In genomic region chr9:133700861-133701320, GRCh38 we compare ENCODE assay signal across 11 cellular contexts. TPM values are rescaled to one million over a fixed set of nuclear protein-coding genes. Genes with fewer than 3 reads are reported as not detected.
DNase-seq lines count a peak whose midpoint lies in the region; ATAC-seq, FAIRE-seq and TF ChIP-seq lines count a peak whose summit lies in the region.
"Had no signal": no experiment of that assay in that cellular context is flagged by ENCODE, and none has a peak within 500 bp of the region (broad histone marks: within the 10 kb centered on the region; RNA-seq: fewer than 3 reads in every experiment).

No MANE protein-coding gene starts in this region.

- H4K20me1 ChIP-seq in HepG2 (ENCODE audit: insufficient read depth, low read length) (no peaks in the 10 kb centered on the region), GM23248 (ENCODE audit: insufficient read depth) (no peaks in the 10 kb centered on the region)

- H3K36me3 ChIP-seq in right lobe of liver = peaks cover 0 to 35% (median 6%) of the 10 kb centered on the region in 4 donors
- H3K36me3 ChIP-seq in HepG2 (replicated peaks in 1 of 2; ENCODE audit: control insufficient read depth in 1 of 2, insufficient read depth in 2 of 2, low read length in 2 of 2) = peaks cover 6 to 16% of the 10 kb centered on the region in 2 experiments; a peak in 3 of 5 replicates
- no peaks in the 10 kb centered on the region for H3K36me3 ChIP-seq in upper lobe of right lung
- no peaks in the 10 kb centered on the region for H3K36me3 ChIP-seq in GM23248 (ENCODE audit: low read depth)
- H3K36me3 ChIP-seq: transverse colon had no signal

- intact Hi-C loops in right lobe of liver (cut with DNase I) = no loop called here
- intact Hi-C loops in HepG2 (cut with micrococcal nuclease; ENCODE audit: unreplicated experiment) = no loop called here
- intact Hi-C loops in upper lobe of right lung (cut with DNase I) = no loop called here

- ATAC-seq in right lobe of liver = peak; percentile 8 to 29 (median 18)
- no peak for ATAC-seq in HepG2
- ATAC-seq in activated CD8-positive, alpha-beta T cell treated with anti-CD3 and anti-CD28 coated beads, Interleukin-2, amount 10 ng/mL, durations not matched to agents 7 days and 5 days = peak; percentile 20
- ATAC-seq in upper lobe of right lung = peak; percentile 7

- DNase-seq in right lobe of liver = no peak
- no peak for DNase-seq in HepG2 (ENCODE audit: low spot score)
- no peak for DNase-seq in activated CD8-positive, alpha-beta T cell treated with anti-CD3 and anti-CD28 coated beads, Interleukin-2, amount 10 ng/mL, durations not matched to agents 7 days and 5 days
- peak; percentile 72 for DNase-seq in left kidney (ENCODE audit: low read depth, low spot score)
- no peak for DNase-seq in upper lobe of right lung
- no peak for DNase-seq in GM23248
- no peak for DNase-seq in cortex of kidney (lab: John Stamatoyannopoulos, UW)
- no peak for DNase-seq in NCI-H1436 treated with DMSO at 0.1 percent for 48 hours (lab: John Stamatoyannopoulos, UW)
- DNase-seq: SW 1271, transverse colon had no signal

- 60% methylated on average over 2 of the region's 4 CpGs for WGBS in right lobe of liver (ENCODE audit: insufficient coverage, low coverage, low lambda C conversion rate, missing lambda C conversion rate)
- WGBS in HepG2 (ENCODE audit: low lambda C conversion rate) = 96% methylated on average over 2 of the region's 4 CpGs
- WGBS in GM23248 (ENCODE audit: low coverage in 1 of 2, low lambda C conversion rate in 2 of 2, missing lambda C conversion rate in 2 of 2), 2 experiments = 70% methylated on average over 4 of the region's 4 CpGs

- H3K4me1 Mint-ChIP-seq in activated CD8-positive, alpha-beta T cell treated with anti-CD3 and anti-CD28 coated beads, Interleukin-2, amount 10 ng/mL, durations not matched to agents 7 days and 5 days (ENCODE audit: low read depth) = peaks cover 52% of the 10 kb centered on the region

- no peaks in the 10 kb centered on the region for H3K9me2 ChIP-seq in GM23248 (ENCODE audit: insufficient read depth)

- TF ChIP-seq CTCF in right lobe of liver (IDR thresholded peaks at IDR 0.05) (no peak), HepG2 (CRISPR knock-in tag; IDR thresholded peaks at IDR 0.05) (no peak), upper lobe of right lung (IDR thresholded peaks at IDR 0.05) (no peak)

- no peak for TF ChIP-seq POLR2A in right lobe of liver (IDR thresholded peaks at IDR 0.05)
- no peak for TF ChIP-seq POLR2A in HepG2 (IDR thresholded peaks at IDR 0.05; ENCODE audit: insufficient read depth in 1 of 2, low read depth in 2 of 2, low read length in 2 of 2)

- H3K9me3 ChIP-seq in right lobe of liver (no peaks in the 10 kb centered on the region), HepG2 (ENCODE audit: low read length) (no peaks in the 10 kb centered on the region), upper lobe of right lung (no peaks in the 10 kb centered on the region), GM23248 (ENCODE audit: low read depth) (no peaks in the 10 kb centered on the region)
- H3K9me3 ChIP-seq: transverse colon had no signal

- no peaks in the 10 kb centered on the region for H3K79me2 ChIP-seq in HepG2 (ENCODE audit: insufficient read depth, low read length)
- no peaks in the 10 kb centered on the region for H3K79me2 ChIP-seq in GM23248 (ENCODE audit: insufficient read depth)

- no peaks in the 10 kb centered on the region for H3F3A ChIP-seq in GM23248 (ENCODE audit: insufficient read depth)

- H2AFZ ChIP-seq in HepG2 (ENCODE audit: low read length) (no peak overlapping the region), GM23248 (no peak overlapping the region)

- H3K27ac Mint-ChIP-seq in activated CD8-positive, alpha-beta T cell treated with anti-CD3 and anti-CD28 coated beads, Interleukin-2, amount 10 ng/mL, durations not matched to agents 7 days and 5 days = peak overlapping the region; percentile 83

- FAIRE-seq in HepG2 (lab: Jason Lieb, UNC) = no peak
- FAIRE-seq: frontal cortex had no signal

- H3K27me3 ChIP-seq in right lobe of liver (no peaks in the 10 kb centered on the region), HepG2 (ENCODE audit: control insufficient read depth in 1 of 2, insufficient read depth in 2 of 2, low read length in 2 of 2) (no peaks in the 10 kb centered on the region), upper lobe of right lung (no peaks in the 10 kb centered on the region), GM23248 (replicated peaks; ENCODE audit: insufficient read depth) (peaks cover 47% of the 10 kb centered on the region)

- POLR2A ChIA-PET in HepG2 (lab: Yijun Ruan, JAX) = no interaction called here
- POLR2A ChIA-PET in activated CD8-positive, alpha-beta T cell treated with anti-CD3 and anti-CD28 coated beads, Interleukin-2, amount 10 ng/mL, durations not matched to agents 7 days and 5 days (lab: Charles Lee) = interaction anchor here (0.7 to 5.0 kb wide), 5 partner anchors 9 to 24 kb away, joined by 3 to 71 read pairs (median 3); no protein-coding TSS in a partner anchor

- H3K9ac ChIP-seq in HepG2 (ENCODE audit: insufficient read depth, low read depth, low read length) (no peak overlapping the region), GM23248 (no peak overlapping the region)

- no TSS peak for BruUV-seq in HepG2 (replicated peaks; lab: Mats Ljungman, UMichigan)

- H3K4me3 ChIP-seq in right lobe of liver (no peak overlapping the region), HepG2 (replicated peaks in 1 of 3; ENCODE audit: insufficient read depth in 1 of 3, low read depth in 2 of 3, low read length in 3 of 3) (no peak overlapping the region), upper lobe of right lung (no peak overlapping the region), GM23248 (no peak overlapping the region)
- H3K4me3 ChIP-seq: transverse colon had no signal

- H3K36me3 Mint-ChIP-seq in activated CD8-positive, alpha-beta T cell treated with anti-CD3 and anti-CD28 coated beads, Interleukin-2, amount 10 ng/mL, durations not matched to agents 7 days and 5 days (ENCODE audit: low read depth) = peaks cover 4% of the 10 kb centered on the region

- H3K27ac ChIP-seq in right lobe of liver (no peak overlapping the region), HepG2 (ENCODE audit: extremely low read length, insufficient read depth, low read length) (no peak overlapping the region), upper lobe of right lung (peak overlapping the region; percentile 30), GM23248 (no peak overlapping the region)

- peak overlapping the region; percentile 72 for H3K4me3 Mint-ChIP-seq in activated CD8-positive, alpha-beta T cell treated with anti-CD3 and anti-CD28 coated beads, Interleukin-2, amount 10 ng/mL, durations not matched to agents 7 days and 5 days

- H3K4me1 ChIP-seq in right lobe of liver (no peaks in the 10 kb centered on the region), HepG2 (ENCODE audit: insufficient read depth, low read length) (no peaks in the 10 kb centered on the region), upper lobe of right lung (peaks cover 13% of the 10 kb centered on the region), GM23248 (ENCODE audit: insufficient read depth) (no peaks in the 10 kb centered on the region)

- CTCF ChIA-PET in HepG2 (lab: Yijun Ruan, JAX; ENCODE audit: low intra/inter-chr PET ratio, low total read pairs) = no interaction called here
- CTCF ChIA-PET in activated CD8-positive, alpha-beta T cell treated with anti-CD3 and anti-CD28 coated beads, Interleukin-2, amount 10 ng/mL, durations not matched to agents 7 days and 5 days (lab: Charles Lee) = interaction anchor here (0.6 to 2.5 kb wide), 9 partner anchors 10 to 293 kb away, joined by 3 to 28 read pairs (median 5); no protein-coding TSS in a partner anchor

- in situ Hi-C loops in HepG2 (cut with HindIII; ENCODE audit: extremely low pct_ligation_motif_present, low pct_unique_long_range_greater_than_20kb) = no loop called here
- in situ Hi-C loops in GM23248 (cut with MboI) = no loop called here

- no peak for TF ChIP-seq RAD21 in HepG2 (CRISPR knock-in tag; IDR thresholded peaks at IDR 0.05)

- peaks cover 5% of the 10 kb centered on the region for H3K27me3 Mint-ChIP-seq in activated CD8-positive, alpha-beta T cell treated with anti-CD3 and anti-CD28 coated beads, Interleukin-2, amount 10 ng/mL, durations not matched to agents 7 days and 5 days (ENCODE audit: low read depth)

- H3K4me2 ChIP-seq in HepG2 (ENCODE audit: low read depth, low read length) (no peak overlapping the region), GM23248 (ENCODE audit: unreplicated experiment) (no peak overlapping the region)

- no peak for TF ChIP-seq EP300 in HepG2 (IDR thresholded peaks at IDR 0.05; ENCODE audit: low read depth in 2 of 2, low read length in 2 of 2)
- TF ChIP-seq EP300 in HepG2 (CRISPR knock-in tag; IDR thresholded peaks at IDR 0.05; ENCODE audit: borderline replicate concordance) = no peak

- H3K9me3 Mint-ChIP-seq in activated CD8-positive, alpha-beta T cell treated with anti-CD3 and anti-CD28 coated beads, Interleukin-2, amount 10 ng/mL, durations not matched to agents 7 days and 5 days (ENCODE audit: insufficient read depth) = no peaks in the 10 kb centered on the region

RNA-seq across cellular contexts. Expression of gene SARDH, which starts 37.3 kb away (rescaled TPM):
- total RNA-seq in right lobe of liver = 100 to 1,000 TPM in 3 of 6 experiments, 10 to 100 TPM in 3; 67.3 to 183 (median 101) TPM
- 32.5 and 34.9 TPM in 2 replicates for total RNA-seq in HepG2 (2016; rRNA removed; fragmentation: Illumina TruSeq; extraction: Trizol)
- total RNA-seq in HepG2 (2016; cell fraction: cytosol; rRNA removed; fragmentation: Illumina TruSeq; extraction: Trizol; ENCODE audit: low read depth) = 5.5 and 6.4 TPM in 2 replicates
- total RNA-seq in HepG2 (2016; cell fraction: insoluble cytoplasmic fraction; rRNA removed; fragmentation: Illumina TruSeq; extraction: Trizol) = 25.6 and 34.1 TPM in 2 replicates
- 13.0 TPM in 2 replicates for total RNA-seq in HepG2 (2016; cell fraction: membrane; rRNA removed; fragmentation: Illumina TruSeq; extraction: Trizol)
- 26.8 and 31.9 TPM in 2 replicates for total RNA-seq in HepG2 (2016; cell fraction: nucleus; rRNA removed; fragmentation: Illumina TruSeq; extraction: Trizol)
- 11.6 and 15.6 TPM in 2 replicates for polyA plus RNA-seq in HepG2 (2011; rRNA removed)
- 6.1 and 10.1 TPM in 2 replicates for polyA plus RNA-seq in HepG2 (2011; cell fraction: cytosol; rRNA removed)
- polyA plus RNA-seq in HepG2 (2011; cell fraction: nucleus; rRNA removed) = 107 and 130 TPM in 2 replicates
- 20.2 and 23.9 TPM in 2 replicates for polyA plus RNA-seq in HepG2 (2012)
- 4.0 and 4.1 TPM in 2 replicates for polyA plus RNA-seq in HepG2 (2016; cell fraction: cytosol; fragmentation: Illumina TruSeq; extraction: Trizol; ENCODE audit: low read depth)
- 23.4 and 31.6 TPM in 2 replicates for polyA plus RNA-seq in HepG2 (2016; cell fraction: insoluble cytoplasmic fraction; fragmentation: Illumina TruSeq; extraction: Trizol; ENCODE audit: low read depth)
- 7.8 and 8.3 TPM in 2 replicates for polyA plus RNA-seq in HepG2 (2016; cell fraction: membrane; fragmentation: Illumina TruSeq; extraction: Trizol; ENCODE audit: low read depth)
- polyA plus RNA-seq in HepG2 (2016; cell fraction: nucleus; fragmentation: Illumina TruSeq; extraction: Trizol; ENCODE audit: insufficient read depth, low read depth) = 46.0 and 50.9 TPM in 2 replicates
- 55.5 TPM in 1 of 2 replicates, not detected in the other for polyA minus RNA-seq in HepG2 (2011; rRNA and poly(A)+ RNA removed; ENCODE audit: low replicate concordance)
- 17.1 and 19.0 TPM in 2 replicates for polyA minus RNA-seq in HepG2 (2011; cell fraction: cytosol; rRNA and poly(A)+ RNA removed)
- polyA minus RNA-seq in HepG2 (2011; cell fraction: nucleus; rRNA and poly(A)+ RNA removed) = 35.9 and 37.7 TPM in 2 replicates
- total RNA-seq in activated CD8-positive, alpha-beta T cell treated with anti-CD3 and anti-CD28 coated beads, Interleukin-2, amount 10 ng/mL, durations not matched to agents 7 days and 5 days = 1 to 10 TPM; 3.0 to 3.4 TPM
- total RNA-seq in upper lobe of right lung = 6.8 TPM
- 0.89 and 2.4 TPM in 2 replicates for total RNA-seq in GM23248 (2014; rRNA removed; shearing (Covaris generic))
- 0.16 and 0.30 TPM in 2 replicates for polyA plus RNA-seq in GM23248 (2016; fragmentation: Nextera tagmentation; extraction: Ambion mirVana)
